Comparison of ENCODE assay signal across 23 cellular contexts in the genomic region with DNA sequence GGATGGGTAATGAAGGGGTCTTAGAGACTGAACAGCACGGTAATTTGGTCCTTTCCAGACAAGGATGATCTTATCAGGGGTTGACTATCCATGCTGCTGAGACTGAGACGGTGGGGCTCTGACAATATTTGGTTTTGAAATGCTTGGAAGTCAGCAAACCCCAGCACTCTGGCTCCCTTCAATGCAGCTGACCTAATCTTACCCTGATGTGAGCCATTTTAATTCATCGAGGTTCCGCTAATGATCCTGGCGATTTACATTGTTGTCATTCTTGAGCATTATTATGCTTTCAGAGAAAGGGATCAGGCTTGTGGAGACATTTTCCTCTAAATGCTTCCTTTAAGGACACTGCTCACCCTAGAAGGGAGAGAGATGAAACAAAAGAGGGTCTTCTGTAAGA.
A peak's percentile ranks its signal among the peaks of the same experiment; 100 is the strongest.
DNase-seq lines count a peak whose midpoint lies in the region; ATAC-seq, FAIRE-seq and TF ChIP-seq lines count a peak whose summit lies in the region.
"Had no signal": no experiment of that assay in that cellular context is flagged by ENCODE, and none has a peak within 500 bp of the region (broad histone marks: within the 10 kb centered on the region; RNA-seq: fewer than 3 reads in every experiment).

No MANE protein-coding gene starts in this region.

- H2AFZ ChIP-seq in GM23338 (peak overlapping the region; percentile 1; the same call in 1 of the 2 replicates), neural progenitor cell (replicated peaks) (peak overlapping the region; percentile 61)
- H2AFZ ChIP-seq: GM23248 had no signal

- no peaks in the 10 kb centered on the region for H3K36me3 Mint-ChIP-seq in GM23338 (ENCODE audit: low read depth)
- no peaks in the 10 kb centered on the region for H3K36me3 Mint-ChIP-seq in neural progenitor cell

- no peaks in the 10 kb centered on the region for H3K27me3 ChIP-seq in GM23338 (ENCODE audit: insufficient read depth)
- no peaks in the 10 kb centered on the region for H3K27me3 ChIP-seq in neural progenitor cell
- H3K27me3 ChIP-seq in pancreas = no peaks in the 10 kb centered on the region
- H3K27me3 ChIP-seq: BE2C, MG63 had no signal

- H3K4me3 ChIP-seq in GM23338 = no peak overlapping the region
- H3K4me3 ChIP-seq in SK-N-MC = no peak overlapping the region
- no peak overlapping the region for H3K4me3 ChIP-seq in neural progenitor cell
- H3K4me3 ChIP-seq in pancreas = no peak overlapping the region
- H3K4me3 ChIP-seq: GM23248, MG63 had no signal

- H3K9me2 ChIP-seq in GM23338 (ENCODE audit: insufficient read depth) = peaks cover 20% of the 10 kb centered on the region

- TF ChIP-seq CTCF in GM23338 (conservative IDR thresholded peaks at IDR 0.05; ENCODE audit: low read depth in 2 of 2) (no peak), neural progenitor cell (IDR thresholded peaks at IDR 0.05) (no peak), pancreas (IDR thresholded peaks at IDR 0.05) (no peak)

- H3K4me3 Mint-ChIP-seq in GM23338 = no peak overlapping the region
- no peak overlapping the region for H3K4me3 Mint-ChIP-seq in neural progenitor cell
- H3K4me3 Mint-ChIP-seq: CD4-positive, alpha-beta T cell; HFFc6 had no signal

- H3K4me1 Mint-ChIP-seq in GM23338 (peaks cover 20% of the 10 kb centered on the region), neural progenitor cell (no peaks in the 10 kb centered on the region)

- no peak overlapping the region for H3K9ac ChIP-seq in SK-N-MC (ENCODE audit: insufficient read length)
- H3K9ac ChIP-seq in neural progenitor cell = no peak overlapping the region
- H3K9ac ChIP-seq: GM23248 had no signal

- peaks cover 3% of the 10 kb centered on the region for H3K27me3 Mint-ChIP-seq in GM23338 (ENCODE audit: insufficient read depth, low read depth, poor library complexity)
- H3K27me3 Mint-ChIP-seq in neural progenitor cell (ENCODE audit: insufficient read depth, low read depth) = no peaks in the 10 kb centered on the region
- H3K27me3 Mint-ChIP-seq: CD4-positive, alpha-beta T cell; IgD-negative memory B cell had no signal

- H3K36me3 ChIP-seq in GM23338 (ENCODE audit: insufficient read depth) (no peaks in the 10 kb centered on the region), SK-N-MC (ENCODE audit: insufficient read depth, low read length) (no peaks in the 10 kb centered on the region), neural progenitor cell (no peaks in the 10 kb centered on the region), pancreas (no peaks in the 10 kb centered on the region)
- H3K36me3 ChIP-seq: BE2C, MG63 had no signal

- H3K9me3 ChIP-seq in SK-N-MC (ENCODE audit: low read depth, low read length) = no peaks in the 10 kb centered on the region
- H3K9me3 ChIP-seq in neural progenitor cell (ENCODE audit: low read depth) = no peaks in the 10 kb centered on the region
- no peaks in the 10 kb centered on the region for H3K9me3 ChIP-seq in pancreas
- H3K9me3 ChIP-seq: BE2C, Caco-2, MG63 had no signal

- DNase-seq in GM23338 (ENCODE audit: low spot score) (peak; percentile 69), SK-N-MC (ENCODE audit: low read depth, low spot score) (no peak), iPS-NIHi11 (ENCODE audit: low spot score) (peak; percentile 21), neural progenitor cell (ENCODE audit: low spot score) (peak; percentile 27), pancreas (no peak), hepatic stellate cell (ENCODE audit: low spot score) (no peak), KG1 (lab: John Stamatoyannopoulos, UW) (no peak)
- no peak for DNase-seq in activated naive CD4-positive, alpha-beta T cell treated with anti-CD3 and anti-CD28 coated beads, Interleukin-2, amount 50 U/mL, for 16 hours
- DNase-seq: BE2C; Caco-2; CD4-positive, alpha-beta T cell; GDM1; GM23248; HFFc6; Kasumi-1; MG63; NCI-H1048; NCI-H1436; NCI-H2029; NCI-H345; NCI-H524 treated with DMSO at 0.1 percent for 48 hours; PC-3 had no signal

- H3K27ac ChIP-seq in GM23338 (ENCODE audit: low read depth) (peak overlapping the region; percentile 78), SK-N-MC (peak overlapping the region; percentile 89), neural progenitor cell (no peak overlapping the region), pancreas (no peak overlapping the region)
- H3K27ac ChIP-seq: GM23248 had no signal

- H4K20me1 ChIP-seq in GM23338 (replicated peaks; ENCODE audit: insufficient read depth) = no peaks in the 10 kb centered on the region
- H4K20me1 ChIP-seq in neural progenitor cell (ENCODE audit: low read depth) = no peaks in the 10 kb centered on the region

- H3K4me2 ChIP-seq in GM23338 (peak overlapping the region; percentile 57), neural progenitor cell (peak overlapping the region; percentile 6)

- H3F3A ChIP-seq in GM23338 (replicated peaks; ENCODE audit: low read depth) = no peaks in the 10 kb centered on the region
- no peaks in the 10 kb centered on the region for H3F3A ChIP-seq in neural progenitor cell (ENCODE audit: low read depth)

- intact Hi-C loops in pancreas (cut with DNase I) = no loop called here

- H3K27ac Mint-ChIP-seq in GM23338 (no peak overlapping the region), neural progenitor cell (peak overlapping the region; percentile 44)
- H3K27ac Mint-ChIP-seq: CD4-positive, alpha-beta T cell; HFFc6; IgD-negative memory B cell had no signal

- ATAC-seq in GM23338 (peak; percentile 86), pancreas (no peak)
- ATAC-seq: PC-3 had no signal

- no peak for FAIRE-seq in pancreas (lab: Jason Lieb, UNC)

- no peaks in the 10 kb centered on the region for H3K79me2 ChIP-seq in GM23338 (replicated peaks; ENCODE audit: insufficient read depth)
- no peaks in the 10 kb centered on the region for H3K79me2 ChIP-seq in neural progenitor cell (ENCODE audit: low read depth)

- H3K4me1 ChIP-seq in GM23338 (ENCODE audit: insufficient read depth) = peaks cover 24% of the 10 kb centered on the region
- H3K4me1 ChIP-seq in neural progenitor cell = peaks cover 11% of the 10 kb centered on the region
- no peaks in the 10 kb centered on the region for H3K4me1 ChIP-seq in pancreas
- H3K4me1 ChIP-seq: BE2C, Caco-2 had no signal

- 61 to 75% methylated on average over 5 of the region's 5 CpGs for WGBS in pancreas, 2 donors

- no peaks in the 10 kb centered on the region for H3K9me3 Mint-ChIP-seq in GM23338
- H3K9me3 Mint-ChIP-seq in neural progenitor cell = no peaks in the 10 kb centered on the region
- H3K9me3 Mint-ChIP-seq: CD4-positive, alpha-beta T cell; HFFc6; IgD-negative memory B cell had no signal

TF ChIP-seq in GM23338, 12 proteins besides CTCF, POLR2A, EP300 and RAD21 (continues in another document):
- TF ChIP-seq ZNF331 (CRISPR knock-in tag; IDR thresholded peaks at IDR 0.05; ENCODE audit: low read depth) = no peak
- TF ChIP-seq NANOG (IDR thresholded peaks at IDR 0.05; ENCODE audit: borderline replicate concordance) = peak; percentile 30; the same call in 1 of the 2 replicates
- no peak for TF ChIP-seq EZH2 (IDR thresholded peaks at IDR 0.05; ENCODE audit: low read depth, unreplicated experiment)
- no peak for TF ChIP-seq EZH2phosphoT487 (IDR thresholded peaks at IDR 0.05; ENCODE audit: unreplicated experiment)
- TF ChIP-seq POLR2AphosphoS5 (IDR thresholded peaks at IDR 0.05; ENCODE audit: low read depth) = no peak
- TF ChIP-seq, protein P1, sequence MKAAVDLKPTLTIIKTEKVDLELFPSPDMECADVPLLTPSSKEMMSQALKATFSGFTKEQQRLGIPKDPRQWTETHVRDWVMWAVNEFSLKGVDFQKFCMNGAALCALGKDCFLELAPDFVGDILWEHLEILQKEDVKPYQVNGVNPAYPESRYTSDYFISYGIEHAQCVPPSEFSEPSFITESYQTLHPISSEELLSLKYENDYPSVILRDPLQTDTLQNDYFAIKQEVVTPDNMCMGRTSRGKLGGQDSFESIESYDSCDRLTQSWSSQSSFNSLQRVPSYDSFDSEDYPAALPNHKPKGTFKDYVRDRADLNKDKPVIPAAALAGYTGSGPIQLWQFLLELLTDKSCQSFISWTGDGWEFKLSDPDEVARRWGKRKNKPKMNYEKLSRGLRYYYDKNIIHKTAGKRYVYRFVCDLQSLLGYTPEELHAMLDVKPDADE (IDR thresholded peaks at IDR 0.05) = no peak

Comparison
In these comparisons a context has a peak if more than half of its experiments do, and no peak if none do; other contexts are left out.
1. DNase-seq: peak in GM23338 (single experiment), iPS-NIHi11 (single experiment) and neural progenitor cell (single experiment); none in SK-N-MC (single experiment), pancreas (0 of 6), hepatic stellate cell (single experiment), KG1 (single experiment) and activated naive CD4-positive, alpha-beta T cell treated with anti-CD3 and anti-CD28 coated beads, Interleukin-2, amount 50 U/mL, for 16 hours (single experiment).
2. H3K27ac ChIP-seq: peak in GM23338 (single experiment) and SK-N-MC (single experiment); none in neural progenitor cell (single experiment) and pancreas (0 of 4).